1 cellular context compared by ENCODE assay signal in genomic region chr15:44836094-44836493, GRCh38.
TF ChIP-seq lines count a peak whose summit lies in the region.

No MANE protein-coding gene starts in this region.

TF ChIP-seq in HepG2, 621 proteins besides CTCF, POLR2A, EP300 and RAD21 (continued from another document and continues in another):
- TF ChIP-seq ZBTB37 (CRISPR knock-in tag; IDR thresholded peaks at IDR 0.05) (no peak), SIX1 (CRISPR knock-in tag; IDR thresholded peaks at IDR 0.05; ENCODE audit: borderline replicate concordance) (peak; percentile 50; the same call in 1 of the 2 replicates), POLR2G (IDR thresholded peaks at IDR 0.05; ENCODE audit: low read depth, low read length) (no peak), KLF9 (CRISPR knock-in tag; IDR thresholded peaks at IDR 0.05; ENCODE audit: low read depth) (no peak), HOMEZ (CRISPR knock-in tag; IDR thresholded peaks at IDR 0.05; ENCODE audit: low read depth) (0 out of 2 replicates have a peak, but pooled peaks have one; percentile 29), ZHX2 (IDR thresholded peaks at IDR 0.05; ENCODE audit: low read depth) (no peak), ZHX2 (CRISPR knock-in tag; IDR thresholded peaks at IDR 0.05; ENCODE audit: borderline replicate concordance) (no peak), ONECUT2 (CRISPR knock-in tag; IDR thresholded peaks at IDR 0.05) (no peak), ZBTB38 (CRISPR knock-in tag; IDR thresholded peaks at IDR 0.05) (no peak), TBX3 (IDR thresholded peaks at IDR 0.05; ENCODE audit: borderline replicate concordance) (peak; percentile 94), SNAI1 (CRISPR knock-in tag; IDR thresholded peaks at IDR 0.05; ENCODE audit: borderline replicate concordance) (no peak), ZNF841 (CRISPR knock-in tag; IDR thresholded peaks at IDR 0.05; ENCODE audit: borderline replicate concordance) (no peak), NR2F1 (CRISPR knock-in tag; IDR thresholded peaks at IDR 0.05) (peak; percentile 97 to 100), RFX5 (IDR thresholded peaks at IDR 0.05; ENCODE audit: low read depth, low read length) (peak; percentile 32; the same call in 1 of the 2 replicates), ZBTB25 (CRISPR knock-in tag; IDR thresholded peaks at IDR 0.05) (no peak), SIX4 (CRISPR knock-in tag; IDR thresholded peaks at IDR 0.05) (peak; percentile 64; the same call in 1 of the 2 replicates), ZNF275 (CRISPR knock-in tag; IDR thresholded peaks at IDR 0.05; ENCODE audit: borderline replicate concordance) (no peak), KDM6A (CRISPR knock-in tag; IDR thresholded peaks at IDR 0.05; ENCODE audit: low read depth) (peak; percentile 48; the same call in 1 of the 2 replicates), SP5 (CRISPR knock-in tag; IDR thresholded peaks at IDR 0.05; ENCODE audit: borderline replicate concordance, low read depth) (peak; percentile 70), ZNF276 (CRISPR knock-in tag; IDR thresholded peaks at IDR 0.05; ENCODE audit: low read depth) (no peak), DZIP1 (CRISPR knock-in tag; IDR thresholded peaks at IDR 0.05) (no peak), HIC2 (CRISPR knock-in tag; IDR thresholded peaks at IDR 0.05; ENCODE audit: low read depth) (peak; percentile 71), ZNF180 (CRISPR knock-in tag; IDR thresholded peaks at IDR 0.05; ENCODE audit: borderline replicate concordance, low read depth) (no peak), RCOR2 (CRISPR knock-in tag; IDR thresholded peaks at IDR 0.05) (peak; percentile 95), ZSCAN29 (CRISPR knock-in tag; conservative IDR thresholded peaks at IDR 0.05) (no peak), IKZF5 (CRISPR knock-in tag; IDR thresholded peaks at IDR 0.05) (peak; percentile 83), DNMT3B (CRISPR knock-in tag; conservative IDR thresholded peaks at IDR 0.05) (no peak), TCF12 (IDR thresholded peaks at IDR 0.05) (no peak), TCF12 (CRISPR knock-in tag; IDR thresholded peaks at IDR 0.05) (no peak), ARID3A (IDR thresholded peaks at IDR 0.05; ENCODE audit: low read depth, low read length) (peak; percentile 96), MED1 (CRISPR knock-in tag; IDR thresholded peaks at IDR 0.05) (peak; percentile 82)
